Comparison of ENCODE assay signal across 11 cellular contexts in genomic region chr15:31501074-31501473, GRCh38.
"Had no signal": no experiment of that assay in that cellular context is flagged by ENCODE, and none has a peak within 500 bp of the region (broad histone marks: within the 10 kb centered on the region; RNA-seq: fewer than 3 reads in every experiment).

No MANE protein-coding gene starts in this region.

- H3K4me3 Mint-ChIP-seq: activated CD4-positive, alpha-beta T cell treated with anti-CD3 and anti-CD28 coated beads for 36 hours; activated CD8-positive, alpha-beta T cell treated with anti-CD3 and anti-CD28 coated beads for 36 hours; activated naive CD4-positive, alpha-beta T cell treated with anti-CD3 and anti-CD28 coated beads for 36 hours; neural crest cell; stimulated activated memory B cell treated with anti-CD40 and anti-IgM and Interleukin-4, amounts not matched to agents 10 μg/mL and 1 μg/mL and 100 μg/mL, for 72 hours had no signal

- H3K4me1 Mint-ChIP-seq: activated CD4-positive, alpha-beta T cell treated with anti-CD3 and anti-CD28 coated beads for 36 hours had no signal

- ATAC-seq: activated CD4-positive, alpha-beta T cell treated with anti-CD3 and anti-CD28 coated beads for 36 hours; activated CD8-positive, alpha-beta T cell treated with anti-CD3 and anti-CD28 coated beads for 36 hours had no signal

- DNase-seq: activated CD4-positive, alpha-beta T cell treated with anti-CD3 and anti-CD28 coated beads for 36 hours; activated CD8-positive, alpha-beta T cell treated with anti-CD3 and anti-CD28 coated beads for 36 hours; activated naive CD4-positive, alpha-beta T cell treated with anti-CD3 and anti-CD28 coated beads for 36 hours; esophagus squamous epithelium; mesenchymal stem cell; ovary; small intestine; transverse colon; WERI-Rb-1 had no signal

- H3K27ac ChIP-seq: ovary, transverse colon, WERI-Rb-1 had no signal

- H3K9me3 Mint-ChIP-seq: activated CD8-positive, alpha-beta T cell treated with anti-CD3 and anti-CD28 coated beads for 36 hours; activated naive CD4-positive, alpha-beta T cell treated with anti-CD3 and anti-CD28 coated beads for 36 hours; neural crest cell; stimulated activated memory B cell treated with anti-CD40 and anti-IgM and Interleukin-4, amounts not matched to agents 10 μg/mL and 1 μg/mL and 100 μg/mL, for 72 hours had no signal

- H3K36me3 Mint-ChIP-seq: stimulated activated memory B cell treated with anti-CD40 and anti-IgM and Interleukin-4, amounts not matched to agents 10 μg/mL and 1 μg/mL and 100 μg/mL, for 72 hours had no signal

- H3K27me3 Mint-ChIP-seq: activated CD4-positive, alpha-beta T cell treated with anti-CD3 and anti-CD28 coated beads for 36 hours; activated CD8-positive, alpha-beta T cell treated with anti-CD3 and anti-CD28 coated beads for 36 hours; stimulated activated memory B cell treated with anti-CD40 and anti-IgM and Interleukin-4, amounts not matched to agents 10 μg/mL and 1 μg/mL and 100 μg/mL, for 72 hours had no signal

- H3K27ac Mint-ChIP-seq: activated CD4-positive, alpha-beta T cell treated with anti-CD3 and anti-CD28 coated beads for 36 hours; activated CD8-positive, alpha-beta T cell treated with anti-CD3 and anti-CD28 coated beads for 36 hours; activated naive CD4-positive, alpha-beta T cell treated with anti-CD3 and anti-CD28 coated beads for 36 hours; stimulated activated memory B cell treated with anti-CD40 and anti-IgM and Interleukin-4, amounts not matched to agents 10 μg/mL and 1 μg/mL and 100 μg/mL, for 72 hours had no signal
